In the genomic region with DNA sequence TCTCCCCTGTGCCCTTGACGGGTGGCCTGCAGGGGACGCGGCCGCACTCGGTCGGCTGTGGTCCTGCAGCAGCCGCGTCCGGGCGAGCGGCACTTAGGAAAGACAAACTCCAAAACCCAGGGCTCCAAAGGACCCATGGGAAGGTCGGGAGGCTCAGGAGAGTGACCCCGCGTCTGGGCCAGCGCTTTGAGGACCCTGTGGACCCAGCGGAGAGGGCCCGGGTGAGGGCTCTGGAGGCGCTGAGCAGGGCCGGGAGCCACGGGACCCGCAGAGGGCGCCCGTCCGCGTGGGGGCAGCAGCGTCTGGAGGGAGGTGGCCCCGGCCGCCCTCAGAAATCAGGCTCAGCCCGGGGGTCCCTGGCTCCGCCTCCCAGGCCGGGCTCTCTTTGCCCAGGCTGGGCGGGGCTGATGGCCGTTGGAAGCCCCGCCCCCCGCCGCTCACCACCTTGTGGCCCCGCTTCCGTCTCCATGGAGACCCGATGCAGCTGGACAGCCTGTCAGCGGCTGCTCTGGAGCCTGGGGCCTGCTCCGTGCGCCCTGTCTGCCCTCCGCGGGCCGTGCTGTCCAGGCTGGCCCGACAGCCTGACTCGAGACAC, we compare ENCODE assay signal across 8 cellular contexts. TPM values are rescaled to one million over a fixed set of nuclear protein-coding genes. Genes with fewer than 3 reads are reported as not detected.
DNase-seq lines count a peak whose midpoint lies in the region; ATAC-seq and TF ChIP-seq lines count a peak whose summit lies in the region.

No MANE protein-coding gene starts in this region.

- no peak for ATAC-seq in GM19452 (IDR thresholded peaks at IDR 0.05; ENCODE audit: unreplicated experiment)

- in situ Hi-C loops in G401 (cut with HindIII; ENCODE audit: low sequenced_read_pairs), result no loop called here

- no peaks in the 10 kb centered on the region for H3K27me3 ChIP-seq in GM06990 (replicated peaks; ENCODE audit: control insufficient read depth, insufficient read depth, low read length)

- H3K4me3 ChIP-seq in GM06990 (replicated peaks; ENCODE audit: low read depth, low read length) (no peak overlapping the region), LNCaP clone FGC (ENCODE audit: low read depth, low read length) (no peak overlapping the region), coronary artery (peak overlapping the region; percentile 67)

- DNase-seq in GM06990 (ENCODE audit: extremely low read depth, insufficient read length) (no peak), LNCaP clone FGC (ENCODE audit: low read depth) (no peak), coronary artery (ENCODE audit: low spot score) (no peak), lung microvascular endothelial cell (ENCODE audit: low read depth in 2 of 2) (peak; percentile 18 to 58), superior temporal gyrus (ENCODE audit: extremely low spot score) (no peak), DMS 273 treated with DMSO at 0.1 percent for 48 hours (lab: John Stamatoyannopoulos, UW) (no peak), G401 (ENCODE audit: low spot score) (no peak)

- no peak overlapping the region for H3K27ac ChIP-seq in coronary artery

- TF ChIP-seq CTCF in GM06990 (IDR thresholded peaks at IDR 0.05; ENCODE audit: insufficient read depth, low read length, poor library complexity, severe bottlenecking), result peak; percentile 39
- peak; percentile 10; the same call in 1 of the 2 replicates for TF ChIP-seq CTCF in LNCaP clone FGC (IDR thresholded peaks at IDR 0.05; ENCODE audit: control insufficient read depth, extremely low read depth, insufficient read depth)
- TF ChIP-seq CTCF in coronary artery (IDR thresholded peaks at IDR 0.05), result no peak

- no peaks in the 10 kb centered on the region for H3K36me3 ChIP-seq in GM06990 (ENCODE audit: control insufficient read depth, insufficient read depth, low read length)

RNA-seq across cellular contexts. Expression of gene RPL32, which starts 34.6 kb away (rescaled TPM):
- 857 and 1,065 TPM in 2 replicates for total RNA-seq in lung microvascular endothelial cell
- total RNA-seq in G401 (2014; rRNA removed; shearing (Covaris generic)), result 2,015 and 2,172 TPM in 2 replicates

Comparison
In these comparisons a context has a peak if more than half of its experiments do, and no peak if none do; other contexts are left out.
1. DNase-seq: peak in lung microvascular endothelial cell (2 of 2); none in GM06990 (single experiment), LNCaP clone FGC (single experiment), coronary artery (single experiment), superior temporal gyrus (single experiment), DMS 273 treated with DMSO at 0.1 percent for 48 hours (single experiment) and G401 (single experiment).